ENCODE assay signal across 20 cellular contexts in genomic region chr12:131904346-131904745, GRCh38. TPM values are rescaled to one million over a fixed set of nuclear protein-coding genes. Genes with fewer than 3 reads are reported as not detected.
DNase-seq lines count a peak whose midpoint lies in the region; ATAC-seq and TF ChIP-seq lines count a peak whose summit lies in the region.
"Had no signal": no experiment of that assay in that cellular context is flagged by ENCODE, and none has a peak within 500 bp of the region (broad histone marks: within the 10 kb centered on the region; RNA-seq: fewer than 3 reads in every experiment).

No MANE protein-coding gene starts in this region.

- no peak overlapping the region for H4K91ac ChIP-seq in neuronal stem cell (ENCODE audit: low read depth, low read length, poor library complexity)

- POLR2A ChIA-PET in RWPE1 (lab: Yijun Ruan, JAX; ENCODE audit: low non-redundant PET) = no interaction called here

- H3K9me3 ChIP-seq in left ventricle myocardium inferior (replicated peaks) (no peaks in the 10 kb centered on the region), neuronal stem cell (replicated peaks in 1 of 2; ENCODE audit: control insufficient read depth in 2 of 2, insufficient read depth in 1 of 2, low read depth in 1 of 2, low read length in 2 of 2) (no peaks in the 10 kb centered on the region), MM.1S (replicated peaks; ENCODE audit: insufficient read depth, low read length) (no peaks in the 10 kb centered on the region)
- H3K9me3 ChIP-seq: BLaER1 treated with 17β-estradiol and CSF1 and Interleukin-3, amounts not matched to agents 10 nM and 100 nM; SJSA1 had no signal

- no peak overlapping the region for H3K23ac ChIP-seq in neuronal stem cell (ENCODE audit: low read depth, low read length, poor library complexity)

- H3K27ac ChIP-seq in left ventricle myocardium inferior (replicated peaks) (no peak overlapping the region), RWPE1 (peak overlapping the region; percentile 96), neuronal stem cell (replicated peaks; ENCODE audit: low read length) (no peak overlapping the region), MM.1S (ENCODE audit: low read length) (no peak overlapping the region)
- H3K27ac ChIP-seq: HL-60, KMS-11, SJSA1 had no signal

- H3K4me3 ChIP-seq in left ventricle myocardium inferior = no peak overlapping the region
- no peak overlapping the region for H3K4me3 ChIP-seq in neuronal stem cell (ENCODE audit: low read length in 2 of 2)
- H3K4me3 ChIP-seq in MM.1S (ENCODE audit: low read length) = no peak overlapping the region
- H3K4me3 ChIP-seq: BLaER1 treated with 17β-estradiol and CSF1 and Interleukin-3, amounts not matched to agents 10 nM and 100 nM; SJSA1 had no signal

- no peak overlapping the region for H3K9ac ChIP-seq in neuronal stem cell (ENCODE audit: low read depth, low read length, poor library complexity)
- no peak overlapping the region for H3K9ac ChIP-seq in MM.1S (ENCODE audit: low read length)
- H3K9ac ChIP-seq: KMS-11 had no signal

- H4K20me1 ChIP-seq in MM.1S (ENCODE audit: insufficient read depth, low read length) = no peaks in the 10 kb centered on the region

- no peak overlapping the region for H2BK12ac ChIP-seq in neuronal stem cell (ENCODE audit: low read length)

- H3K9me3 Mint-ChIP-seq in stimulated activated naive B cell treated with anti-CD40 and anti-IgM and Interleukin-4, amounts not matched to agents 10 μg/mL and 1 μg/mL and 100 μg/mL, for 72 hours = no peaks in the 10 kb centered on the region
- H3K9me3 Mint-ChIP-seq: CD4-positive, alpha-beta T cell; IgD-negative memory B cell had no signal

- WGBS in neuronal stem cell (ENCODE audit: extremely low coverage in 2 of 2, insufficient read length in 2 of 2, insufficient replicate concordance in 1 of 2), 2 donors = no CpG with 5 or more reads among the region's 5 CpGs

- ATAC-seq in Right ventricle myocardium inferior = no peak
- ATAC-seq in stimulated activated naive B cell treated with anti-CD40 and anti-IgM and Interleukin-4, amounts not matched to agents 10 μg/mL and 1 μg/mL and 100 μg/mL, for 72 hours (replicated peaks) = no peak
- ATAC-seq: HCT116 had no signal

- TF ChIP-seq CTCF in left ventricle myocardium inferior (IDR thresholded peaks at IDR 0.05; ENCODE audit: borderline replicate concordance) (no peak), RWPE1 (conservative IDR thresholded peaks at IDR 0.05; ENCODE audit: low read depth) (no peak), MM.1S (IDR thresholded peaks at IDR 0.05; ENCODE audit: low read length) (no peak)

- no peaks in the 10 kb centered on the region for H3K79me2 ChIP-seq in MM.1S (ENCODE audit: low read length)

- no peak overlapping the region for H2BK15ac ChIP-seq in neuronal stem cell (ENCODE audit: low read length)

- peaks cover 5 to 17% of the 10 kb centered on the region in 2 donors for H3K4me1 Mint-ChIP-seq in stimulated activated naive B cell treated with anti-CD40 and anti-IgM and Interleukin-4, amounts not matched to agents 10 μg/mL and 1 μg/mL and 100 μg/mL, for 72 hours

- H4K8ac ChIP-seq in neuronal stem cell (ENCODE audit: low read depth, low read length) = peak overlapping the region; percentile 17

- H3K18ac ChIP-seq in neuronal stem cell (ENCODE audit: low read length) = no peak overlapping the region

- H3F3A ChIP-seq in MM.1S (ENCODE audit: insufficient read depth, low read length) = no peaks in the 10 kb centered on the region

- H2AFZ ChIP-seq in neuronal stem cell (ENCODE audit: low read length) = no peak overlapping the region
- no peak overlapping the region for H2AFZ ChIP-seq in MM.1S (ENCODE audit: low read length)

- peak; percentile 37 for DNase-seq in Right ventricle myocardium inferior (ENCODE audit: missing footprints)
- DNase-seq in left ventricle myocardium inferior = no peak
- no peak for DNase-seq in RWPE1 (ENCODE audit: low spot score)
- no peak for DNase-seq in neuronal stem cell (ENCODE audit: low spot score)
- no peak for DNase-seq in stimulated activated naive B cell treated with anti-CD40 and anti-IgM and Interleukin-4, amounts not matched to agents 10 μg/mL and 1 μg/mL and 100 μg/mL, for 72 hours
- no peak for DNase-seq in NCI-H2029 (lab: John Stamatoyannopoulos, UW)
- no peak for DNase-seq in MM.1S
- DNase-seq: CD4-positive, alpha-beta T cell; NCI-H1092; NCI-H1417 treated with DMSO at 0.1 percent for 48 hours; NCI-H187 treated with DMSO at 0.1 percent for 48 hours; NCI-H2107; NCI-H524 treated with DMSO at 0.1 percent for 48 hours; NCI-H774 had no signal

- CTCF ChIA-PET in RWPE1 (lab: Yijun Ruan, JAX) = no interaction called here

- H2AK5ac ChIP-seq in neuronal stem cell (ENCODE audit: low read depth, low read length) = no peak overlapping the region

- no peak overlapping the region for H2BK120ac ChIP-seq in neuronal stem cell (ENCODE audit: low read depth, low read length)

- no peak overlapping the region for H3K4me2 ChIP-seq in neuronal stem cell (ENCODE audit: insufficient read depth, low read length, poor library complexity, severe bottlenecking)
- no peak overlapping the region for H3K4me2 ChIP-seq in MM.1S (ENCODE audit: low read depth, low read length)
- H3K4me2 ChIP-seq: KMS-11 had no signal

- no peak overlapping the region for H3K14ac ChIP-seq in neuronal stem cell (ENCODE audit: low read length)

- H3K9me2 ChIP-seq in MM.1S (replicated peaks; ENCODE audit: insufficient read depth, low read length) = no peaks in the 10 kb centered on the region

- H3K27me3 Mint-ChIP-seq in stimulated activated naive B cell treated with anti-CD40 and anti-IgM and Interleukin-4, amounts not matched to agents 10 μg/mL and 1 μg/mL and 100 μg/mL, for 72 hours = no peaks in the 10 kb centered on the region
- H3K27me3 Mint-ChIP-seq: CD4-positive, alpha-beta T cell; IgD-negative memory B cell had no signal

- H3K79me1 ChIP-seq in neuronal stem cell (ENCODE audit: low read depth, low read length) = peaks cover 49% of the 10 kb centered on the region

- H2BK5ac ChIP-seq in neuronal stem cell (ENCODE audit: low read length) = no peak overlapping the region

- H3K36me3 ChIP-seq in left ventricle myocardium inferior (peaks cover 31% of the 10 kb centered on the region), neuronal stem cell (replicated peaks in 1 of 2; ENCODE audit: control insufficient read depth in 2 of 2, insufficient read depth in 2 of 2, low read length in 2 of 2) (peaks cover 3 to 36% of the 10 kb centered on the region in 2 donors), MM.1S (replicated peaks; ENCODE audit: insufficient read depth, low read length) (no peaks in the 10 kb centered on the region)

- peaks cover 75% of the 10 kb centered on the region for H3K4me1 ChIP-seq in left ventricle myocardium inferior
- H3K4me1 ChIP-seq in neuronal stem cell (ENCODE audit: control insufficient read depth in 2 of 2, insufficient read depth in 1 of 2, low read depth in 1 of 2, low read length in 2 of 2) = peaks cover 0 to 6% of the 10 kb centered on the region in 2 donors
- H3K4me1 ChIP-seq in MM.1S (ENCODE audit: low read length) = no peaks in the 10 kb centered on the region
- H3K4me1 ChIP-seq: SJSA1 had no signal

- intact Hi-C loops in Right ventricle myocardium inferior (cut with DNase I) = no loop called here
- intact Hi-C loops in left ventricle myocardium inferior (cut with micrococcal nuclease) = no loop called here

- H3K4me3 Mint-ChIP-seq in stimulated activated naive B cell treated with anti-CD40 and anti-IgM and Interleukin-4, amounts not matched to agents 10 μg/mL and 1 μg/mL and 100 μg/mL, for 72 hours = no peak overlapping the region
- H3K4me3 Mint-ChIP-seq: CD4-positive, alpha-beta T cell; IgD-negative memory B cell had no signal

- peaks cover 4 to 9% of the 10 kb centered on the region in 2 donors for H3K36me3 Mint-ChIP-seq in stimulated activated naive B cell treated with anti-CD40 and anti-IgM and Interleukin-4, amounts not matched to agents 10 μg/mL and 1 μg/mL and 100 μg/mL, for 72 hours
- H3K36me3 Mint-ChIP-seq: IgD-negative memory B cell had no signal

- peak overlapping the region; percentile 44 for H3K27ac Mint-ChIP-seq in stimulated activated naive B cell treated with anti-CD40 and anti-IgM and Interleukin-4, amounts not matched to agents 10 μg/mL and 1 μg/mL and 100 μg/mL, for 72 hours
- H3K27ac Mint-ChIP-seq: CD4-positive, alpha-beta T cell had no signal

- H3K27me3 ChIP-seq in left ventricle myocardium inferior (ENCODE audit: low read depth) (no peaks in the 10 kb centered on the region), neuronal stem cell (ENCODE audit: control insufficient read depth in 3 of 3, insufficient read depth in 3 of 3, low read depth in 1 of 3, low read length in 3 of 3) (peaks cover 0 to 2% (median 0%) of the 10 kb centered on the region in 3 experiments), MM.1S (replicated peaks; ENCODE audit: insufficient read depth, low read length) (no peaks in the 10 kb centered on the region)
- H3K27me3 ChIP-seq: BLaER1 treated with 17β-estradiol and CSF1 and Interleukin-3, amounts not matched to agents 10 nM and 100 nM; SJSA1 had no signal

- H3K4ac ChIP-seq in neuronal stem cell (ENCODE audit: low read length) = no peak overlapping the region

RNA-seq across cellular contexts. Expression of gene ULK1, which starts 9.9 kb away (rescaled TPM):
- total RNA-seq in Right ventricle myocardium inferior (49.3 TPM), left ventricle myocardium inferior (57.4 TPM)
- polyA plus RNA-seq in neuronal stem cell (2013, experiment 1 of 2) = 21.6 TPM
- 22.4 TPM for polyA plus RNA-seq in neuronal stem cell (2013, experiment 2 of 2)

RNA-seq across cellular contexts. Expression of gene PUS1, which starts 24.7 kb away (rescaled TPM):
- total RNA-seq in Right ventricle myocardium inferior (9.4 TPM), left ventricle myocardium inferior (7.7 TPM)
- polyA plus RNA-seq in neuronal stem cell (2013, experiment 1 of 2) = 10.3 TPM
- polyA plus RNA-seq in neuronal stem cell (2013, experiment 2 of 2) = 8.8 TPM

RNA-seq across cellular contexts. Expression of gene EP400, which starts 45.4 kb away (rescaled TPM):
- total RNA-seq in Right ventricle myocardium inferior (13.9 TPM), left ventricle myocardium inferior (15.3 TPM)
- polyA plus RNA-seq in neuronal stem cell (2013, experiment 1 of 2) = 20.4 TPM
- polyA plus RNA-seq in neuronal stem cell (2013, experiment 2 of 2) = 21.2 TPM
